12 cellular contexts compared by ENCODE assay signal in the genomic region with DNA sequence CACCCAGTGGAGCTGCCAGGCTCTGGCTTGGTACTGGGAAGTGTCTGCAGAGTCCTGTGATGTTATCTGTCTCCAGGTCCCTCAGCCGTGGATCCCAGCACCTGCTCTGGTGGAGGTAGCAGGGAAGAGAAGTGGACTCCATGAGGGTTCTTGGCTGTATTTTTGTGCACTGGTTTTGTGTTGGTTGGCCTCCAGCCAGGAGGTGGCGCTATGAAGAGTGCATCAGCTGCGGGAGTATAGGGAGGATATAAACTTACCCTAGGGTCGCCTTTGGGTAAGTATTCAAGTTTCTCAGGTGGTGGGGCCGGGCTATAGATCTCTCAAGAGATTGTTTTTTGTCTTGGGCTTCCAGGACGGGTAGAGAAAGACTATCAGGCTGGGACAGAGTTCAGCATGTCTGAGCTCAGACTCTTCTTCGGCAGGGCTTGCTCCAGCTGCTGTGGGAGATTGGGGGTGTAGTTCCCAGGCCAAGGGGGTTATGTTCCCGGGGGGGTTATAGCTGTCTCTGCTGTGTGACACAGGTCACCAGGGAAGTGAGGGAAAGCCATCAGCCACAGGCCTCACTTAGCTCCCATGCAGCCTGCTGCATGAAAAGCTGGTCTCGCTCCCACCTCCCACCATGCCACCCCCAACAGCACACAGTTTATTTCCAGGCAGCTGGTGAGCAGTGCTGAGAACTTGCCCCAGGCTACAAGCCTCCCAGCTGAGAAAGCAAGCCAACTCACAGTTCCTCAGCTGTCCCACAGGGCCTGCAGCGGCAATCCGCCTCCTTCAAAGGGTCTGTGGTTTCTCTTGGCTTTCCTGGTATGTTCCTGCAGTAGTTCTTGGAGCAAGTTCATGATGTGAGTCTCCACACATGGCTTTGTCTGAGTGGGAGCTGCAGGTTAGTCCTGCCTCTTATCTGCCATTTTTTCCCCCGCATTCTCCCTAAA.
DNase-seq lines count a peak whose midpoint lies in the region; ATAC-seq, FAIRE-seq and TF ChIP-seq lines count a peak whose summit lies in the region.
"Had no signal": no experiment of that assay in that cellular context is flagged by ENCODE, and none has a peak within 500 bp of the region (broad histone marks: within the 10 kb centered on the region; RNA-seq: fewer than 3 reads in every experiment).

No MANE protein-coding gene starts in this region.

- intact Hi-C loops in testis (cut with DNase I; ENCODE audit: low total_unique reads), result no loop called here

- H3K27ac Mint-ChIP-seq in activated naive CD4-positive, alpha-beta T cell treated with anti-CD3 and anti-CD28 coated beads, Interleukin-2, amount 50 U/mL, for 72 hours, result no peak overlapping the region

- WGBS in testis, 2 donors, result 81 to 82% methylated on average over 8 to 11 of the region's 12 CpGs

- DNase-seq in stimulated activated CD4-positive, alpha-beta T cell treated with anti-CD3 and anti-CD28 coated beads, Interleukin-15, amount 100 ng/mL, for 24 hours, result peak; percentile 6
- DNase-seq in stimulated activated CD4-positive, alpha-beta T cell treated with anti-CD3 and anti-CD28 coated beads, Interleukin-2, amount 100 ng/mL, for 48 hours, result no peak
- no peak for DNase-seq in RWPE2 (ENCODE audit: low spot score)
- DNase-seq in fibroblast of lung (ENCODE audit: low read depth in 2 of 2), result peak; percentile 63 to 99
- peak; percentile 63 for DNase-seq in testis
- DNase-seq in activated naive CD4-positive, alpha-beta T cell treated with anti-CD3 and anti-CD28 coated beads, Interleukin-2, amount 50 U/mL, for 72 hours (ENCODE audit: low spot score in 2 of 2), result no peak
- no peak for DNase-seq in GM12892 (ENCODE audit: insufficient read length)
- no peak for DNase-seq in CD1c-positive myeloid dendritic cell (ENCODE audit: extremely low spot score)
- DNase-seq: activated naive CD4-positive, alpha-beta T cell; CD4-positive, alpha-beta memory T cell; stimulated activated CD4-positive, alpha-beta T cell treated with anti-CD3 and anti-CD28 coated beads, Interleukin-12 subunit alpha, Interleukin-12 subunit beta, amount 100 ng/mL, for 4 hours; stimulated activated naive CD8-positive, alpha-beta T cell treated with anti-CD3 and anti-CD28 coated beads, Interleukin-15, amount 100 ng/mL, for 72 hours had no signal

- peak; percentile 44; the same call in 1 of the 3 replicates for ATAC-seq in RWPE2 (ENCODE audit: low read depth)
- ATAC-seq in activated naive CD4-positive, alpha-beta T cell treated with anti-CD3 and anti-CD28 coated beads, Interleukin-2, amount 50 U/mL, for 72 hours, result no peak
- ATAC-seq: stimulated activated naive CD8-positive, alpha-beta T cell treated with anti-CD3 and anti-CD28 coated beads, Interleukin-15, amount 100 ng/mL, for 72 hours had no signal

- no peaks in the 10 kb centered on the region for H3K9me3 ChIP-seq in RWPE2 (ENCODE audit: severe bottlenecking)
- H3K9me3 ChIP-seq in fibroblast of lung (ENCODE audit: control insufficient read depth, insufficient read depth, low read depth, low read length), result no peaks in the 10 kb centered on the region
- no peaks in the 10 kb centered on the region for H3K9me3 ChIP-seq in testis

- H3K4me1 ChIP-seq in RWPE2 (ENCODE audit: insufficient read depth, poor library complexity, severe bottlenecking) (peaks cover 3% of the 10 kb centered on the region), fibroblast of lung (ENCODE audit: control insufficient read depth, extremely low read depth, insufficient read depth, low read length) (no peaks in the 10 kb centered on the region), testis (no peaks in the 10 kb centered on the region)

- H3K36me3 Mint-ChIP-seq in activated naive CD4-positive, alpha-beta T cell treated with anti-CD3 and anti-CD28 coated beads, Interleukin-2, amount 50 U/mL, for 72 hours, result peaks cover 47 to 61% of the 10 kb centered on the region in 2 donors

- no peak overlapping the region for H3K4me2 ChIP-seq in fibroblast of lung (ENCODE audit: extremely low read depth, insufficient read depth, low read length)

- H3K79me2 ChIP-seq in fibroblast of lung (ENCODE audit: control insufficient read depth, insufficient read depth, low read length), result no peaks in the 10 kb centered on the region

- H3K9ac ChIP-seq in fibroblast of lung (ENCODE audit: insufficient read depth, low read length), result no peak overlapping the region

- H3K27ac ChIP-seq in RWPE2 (ENCODE audit: poor library complexity, severe bottlenecking) (peak overlapping the region; percentile 15), fibroblast of lung (ENCODE audit: insufficient read depth, low read length) (no peak overlapping the region), testis (no peak overlapping the region)

- H3K9me3 Mint-ChIP-seq in activated naive CD4-positive, alpha-beta T cell treated with anti-CD3 and anti-CD28 coated beads, Interleukin-2, amount 50 U/mL, for 72 hours, result peaks cover 19% of the 10 kb centered on the region in 2 donors

- FAIRE-seq in GM12892 (lab: Jason Lieb, UNC), result no peak

- TF ChIP-seq POLR2A in testis (IDR thresholded peaks at IDR 0.05) (no peak), GM12892 (IDR thresholded peaks at IDR 0.05; ENCODE audit: low read depth, low read length) (no peak)

- no peak overlapping the region for H3K4me3 ChIP-seq in RWPE2 (ENCODE audit: severe bottlenecking)
- H3K4me3 ChIP-seq in fibroblast of lung (replicated peaks in 1 of 4; ENCODE audit: control extremely low read depth in 1 of 4, insufficient read depth in 1 of 4, low read depth in 3 of 4, low read length in 4 of 4), result no peak overlapping the region
- H3K4me3 ChIP-seq in testis, result no peak overlapping the region

- H2AFZ ChIP-seq in fibroblast of lung (ENCODE audit: low read length), result no peak overlapping the region

- no peaks in the 10 kb centered on the region for H3K27me3 ChIP-seq in RWPE2 (ENCODE audit: insufficient read depth, poor library complexity, severe bottlenecking)
- H3K27me3 ChIP-seq in fibroblast of lung (ENCODE audit: control insufficient read depth, insufficient read depth, low read length), result no peaks in the 10 kb centered on the region
- H3K27me3 ChIP-seq in testis, result no peaks in the 10 kb centered on the region

- TF ChIP-seq CTCF in RWPE2 (IDR thresholded peaks at IDR 0.05; ENCODE audit: poor library complexity, severe bottlenecking) (peak; percentile 20), fibroblast of lung (conservative IDR thresholded peaks at IDR 0.05 in 1 of 2, IDR thresholded peaks at IDR 0.05 in 1 of 2; ENCODE audit: low read depth in 1 of 2, low read length in 2 of 2) (no peak), testis (IDR thresholded peaks at IDR 0.05) (peak in 1 of 3 experiments; percentile 26)

- H4K20me1 ChIP-seq in fibroblast of lung (ENCODE audit: control insufficient read depth, extremely low read depth, insufficient read depth, low read length), result no peaks in the 10 kb centered on the region

- H3K36me3 ChIP-seq in RWPE2 (ENCODE audit: low read depth), result peaks cover 24% of the 10 kb centered on the region
- H3K36me3 ChIP-seq in fibroblast of lung (ENCODE audit: control insufficient read depth, insufficient read depth, low read length), result no peaks in the 10 kb centered on the region
- no peaks in the 10 kb centered on the region for H3K36me3 ChIP-seq in testis (ENCODE audit: low read depth, missing control alignments)

Comparison
In these comparisons a context has a peak if more than half of its experiments do, and no peak if none do; other contexts are left out.
1. DNase-seq: peak in stimulated activated CD4-positive, alpha-beta T cell treated with anti-CD3 and anti-CD28 coated beads, Interleukin-15, amount 100 ng/mL, for 24 hours (single experiment), fibroblast of lung (2 of 2) and testis (single experiment); none in stimulated activated CD4-positive, alpha-beta T cell treated with anti-CD3 and anti-CD28 coated beads, Interleukin-2, amount 100 ng/mL, for 48 hours (0 of 2), RWPE2 (single experiment), activated naive CD4-positive, alpha-beta T cell treated with anti-CD3 and anti-CD28 coated beads, Interleukin-2, amount 50 U/mL, for 72 hours (0 of 2), GM12892 (single experiment) and CD1c-positive myeloid dendritic cell (single experiment).